ENCODE assay signal across 8 cellular contexts in the genomic region with DNA sequence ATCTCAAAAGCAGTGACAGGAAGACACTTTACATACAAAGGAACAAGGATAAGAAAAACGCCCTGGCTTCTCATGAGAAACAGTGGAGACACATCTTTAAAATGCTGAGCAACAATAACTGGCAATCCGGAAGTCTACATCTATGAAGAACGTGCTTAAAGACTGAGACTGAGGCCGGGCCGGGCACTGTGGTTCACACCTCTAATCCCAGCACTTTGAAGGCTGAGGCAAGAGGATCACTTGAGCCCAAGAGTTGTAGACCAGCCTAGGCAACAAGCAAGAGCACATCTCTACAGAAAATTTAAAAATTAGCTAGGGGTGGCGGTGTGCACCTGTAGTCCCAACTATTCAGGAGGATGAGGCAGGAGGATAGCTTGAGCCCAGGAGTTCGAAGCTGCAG. TPM values are rescaled to one million over a fixed set of nuclear protein-coding genes. Genes with fewer than 3 reads are reported as not detected.
"Had no signal": no experiment of that assay in that cellular context is flagged by ENCODE, and none has a peak within 500 bp of the region (broad histone marks: within the 10 kb centered on the region; RNA-seq: fewer than 3 reads in every experiment).

No MANE protein-coding gene starts in this region.

- ATAC-seq: HCT116 had no signal

- H3K9me3 Mint-ChIP-seq: HFFc6 had no signal

- H3K27ac Mint-ChIP-seq: HFFc6 had no signal

- H3K4me3 Mint-ChIP-seq: HFFc6 had no signal

- DNase-seq: GM23248, GOT3, H7, HFFc6, IMR-90 had no signal

RNA-seq across cellular contexts. Expression of a gene that starts 2.1 kb away (rescaled TPM):
- total RNA-seq: GM23248, H4, HFFc6, HT-29, IMR-90 had no signal

RNA-seq across cellular contexts. Expression of a gene that starts 12.9 kb away (rescaled TPM):
- total RNA-seq: GM23248, H4, H7, HFFc6, HT-29, IMR-90 had no signal

RNA-seq across cellular contexts. Expression of a gene that starts 17.4 kb away (rescaled TPM):
- total RNA-seq: GM23248, H4, H7, HFFc6, HT-29, IMR-90 had no signal

RNA-seq across cellular contexts. Expression of a gene that starts 26.3 kb away (rescaled TPM):
- total RNA-seq: GM23248, H4, H7, HFFc6, HT-29, IMR-90 had no signal

RNA-seq across cellular contexts. Expression of a gene that starts 27.3 kb away (rescaled TPM):
- total RNA-seq: GM23248, HFFc6, HT-29, IMR-90 had no signal
